Comparison of ENCODE assay signal across 8 cellular contexts in genomic region chr6:119350202-119351004, GRCh38. TPM values are rescaled to one million over a fixed set of nuclear protein-coding genes. Genes with fewer than 3 reads are reported as not detected.
A peak's percentile ranks its signal among the peaks of the same experiment; 100 is the strongest.
DNase-seq lines count a peak whose midpoint lies in the region; ATAC-seq and TF ChIP-seq lines count a peak whose summit lies in the region.

No MANE protein-coding gene starts in this region.

- H3K4me3 Mint-ChIP-seq in brain, result peak overlapping the region; percentile 81 to 96 (median 87)

- CTCF ChIA-PET in BJ (lab: Yijun Ruan, JAX), result interaction anchor here (0.8 to 2.1 kb wide), 5 partner anchors 11 to 358 kb away, joined by 3 to 10 read pairs (median 4); no protein-coding TSS in a partner anchor

- peaks cover 23% of the 10 kb centered on the region for H3K4me1 Mint-ChIP-seq in brain

- POLR2A ChIA-PET in BJ (lab: Charles Lee), result no interaction called here

- H3K36me3 Mint-ChIP-seq in brain, result no peaks in the 10 kb centered on the region

- H3K4me3 ChIP-seq in BJ (ENCODE audit: low read depth, low read length), result peak overlapping the region; percentile 75

- H3K27ac Mint-ChIP-seq in brain, result peak overlapping the region; percentile 25 to 87 (median 28)

- peaks cover 21% of the 10 kb centered on the region for H3K27me3 Mint-ChIP-seq in brain

- ATAC-seq in GM19043 (IDR thresholded peaks at IDR 0.05; ENCODE audit: low read depth, unreplicated experiment) (peak; percentile 8), HG03196 (IDR thresholded peaks at IDR 0.05; ENCODE audit: unreplicated experiment) (peak; percentile 16)

- DNase-seq in BJ (ENCODE audit: low read depth) (no peak), RPMI8226 (peak; percentile 44), inferior parietal cortex (ENCODE audit: extremely low spot score) (peak; percentile 66), ureter (ENCODE audit: low spot score) (no peak)
- peak in 3 of 4 experiments; percentile 21 to 42 (median 33) for DNase-seq in stimulated activated CD4-positive, alpha-beta T cell treated with anti-CD3 and anti-CD28 coated beads, Interleukin-1b, Interleukin-23, amount 100 ng/mL, for 24 hours (ENCODE audit: low read depth in 4 of 4, low spot score in 1 of 4)

- H3K36me3 ChIP-seq in BJ (ENCODE audit: control insufficient read depth, insufficient read depth, low read length), result no peaks in the 10 kb centered on the region

- no peaks in the 10 kb centered on the region for H3K27me3 ChIP-seq in BJ (ENCODE audit: control insufficient read depth, insufficient read depth, low read length)

- peaks cover 0 to 3% (median 0%) of the 10 kb centered on the region in 5 experiments for H3K9me3 Mint-ChIP-seq in brain

- TF ChIP-seq CTCF in BJ (IDR thresholded peaks at IDR 0.05; ENCODE audit: insufficient read depth, low read depth, low read length) (no peak), brain (conservative IDR thresholded peaks at IDR 0.05) (no peak)

RNA-seq across cellular contexts. Expression of gene MAN1A1, which starts 0.8 kb away (rescaled TPM):
- 1.6 and 3.1 TPM in 2 replicates for polyA plus RNA-seq in BJ (2011; rRNA removed)
- polyA minus RNA-seq in BJ (2011; rRNA and poly(A)+ RNA removed), result 0.62 and 0.72 TPM in 2 replicates
- 1.5 TPM for polyA plus RNA-seq in brain (ENCODE audit: insufficient read depth, low read depth, low replicate concordance)
- 56.8 TPM for total RNA-seq in ureter

Comparison
In these comparisons a context has a peak if more than half of its experiments do, and no peak if none do; other contexts are left out.
1. DNase-seq: peak in RPMI8226 (single experiment), inferior parietal cortex (single experiment) and stimulated activated CD4-positive, alpha-beta T cell treated with anti-CD3 and anti-CD28 coated beads, Interleukin-1b, Interleukin-23, amount 100 ng/mL, for 24 hours (3 of 4); none in BJ (single experiment) and ureter (single experiment).